ENCODE assay signal across 10 cellular contexts in genomic region chr13:27403252-27403678, GRCh38. TPM values are rescaled to one million over a fixed set of nuclear protein-coding genes. Genes with fewer than 3 reads are reported as not detected.
DNase-seq lines count a peak whose midpoint lies in the region; ATAC-seq and TF ChIP-seq lines count a peak whose summit lies in the region.
"Had no signal": no experiment of that assay in that cellular context is flagged by ENCODE, and none has a peak within 500 bp of the region (broad histone marks: within the 10 kb centered on the region; RNA-seq: fewer than 3 reads in every experiment).

No MANE protein-coding gene starts in this region.

- H2AFZ ChIP-seq in GM23338, result peak overlapping the region; percentile 57
- H2AFZ ChIP-seq in hepatocyte, result no peak overlapping the region

- peaks cover 17% of the 10 kb centered on the region for H3K4me1 Mint-ChIP-seq in GM23338

- POLR2A ChIA-PET in GM10248 (lab: Yijun Ruan, JAX), result no interaction called here

- H3K4me3 ChIP-seq in GM23338 (no peak overlapping the region), hepatocyte (no peak overlapping the region), skeletal muscle satellite cell (ENCODE audit: low read length) (peak overlapping the region; percentile 5)

- H3K79me2 ChIP-seq in GM23338 (replicated peaks; ENCODE audit: insufficient read depth) (no peaks in the 10 kb centered on the region), hepatocyte (no peaks in the 10 kb centered on the region)

- peaks cover 3% of the 10 kb centered on the region for H3K27me3 Mint-ChIP-seq in GM23338 (ENCODE audit: insufficient read depth, low read depth, poor library complexity)

- H3K9me2 ChIP-seq in GM23338 (ENCODE audit: insufficient read depth) (peaks cover 6% of the 10 kb centered on the region), hepatocyte (replicated peaks; ENCODE audit: insufficient read depth) (no peaks in the 10 kb centered on the region)

- 29% methylated on average over 3 of the region's 3 CpGs for WGBS in hepatocyte (ENCODE audit: low lambda C conversion rate, missing lambda C conversion rate)

- CTCF ChIA-PET in GM10248 (lab: Yijun Ruan, JAX), result interaction anchor here (0.7 to 3.2 kb wide), 3 partner anchors 11 to 423 kb away, joined by 4 to 21 read pairs (median 4); no protein-coding TSS in a partner anchor

- no peaks in the 10 kb centered on the region for H3K9me3 Mint-ChIP-seq in GM23338

- H4K20me1 ChIP-seq in GM23338 (replicated peaks; ENCODE audit: insufficient read depth), result no peaks in the 10 kb centered on the region
- H4K20me1 ChIP-seq in hepatocyte (ENCODE audit: insufficient read depth, poor library complexity, severe bottlenecking), result no peaks in the 10 kb centered on the region

- H3K27me3 ChIP-seq in GM23338 (ENCODE audit: insufficient read depth), result no peaks in the 10 kb centered on the region
- H3K27me3 ChIP-seq in hepatocyte, result no peaks in the 10 kb centered on the region
- H3K27me3 ChIP-seq in skeletal muscle satellite cell (ENCODE audit: control insufficient read depth, insufficient read depth, low read length), result peaks cover 10% of the 10 kb centered on the region
- H3K27me3 ChIP-seq: neutrophil had no signal

- no peak overlapping the region for H3K4me3 Mint-ChIP-seq in GM23338

- H3K9me3 ChIP-seq in hepatocyte (ENCODE audit: low read depth) (no peaks in the 10 kb centered on the region), skeletal muscle satellite cell (replicated peaks; ENCODE audit: low read length) (no peaks in the 10 kb centered on the region)
- H3K9me3 ChIP-seq: neutrophil had no signal

- peak overlapping the region; percentile 10 for H3K4me2 ChIP-seq in GM23338
- peak overlapping the region; percentile 63 for H3K4me2 ChIP-seq in hepatocyte
- H3K4me2 ChIP-seq in skeletal muscle satellite cell (ENCODE audit: low read length), result peak overlapping the region; percentile 42

- H3K4me1 ChIP-seq in GM23338 (ENCODE audit: insufficient read depth), result peaks cover 12% of the 10 kb centered on the region; the same call in 1 of the 2 replicates
- peaks cover 33% of the 10 kb centered on the region for H3K4me1 ChIP-seq in hepatocyte (ENCODE audit: insufficient read depth)
- H3K4me1 ChIP-seq in skeletal muscle satellite cell (ENCODE audit: control insufficient read depth, insufficient read depth, low read length), result peaks cover 14% of the 10 kb centered on the region

- no peaks in the 10 kb centered on the region for H3K36me3 Mint-ChIP-seq in GM23338 (ENCODE audit: low read depth)

- no peaks in the 10 kb centered on the region for H3F3A ChIP-seq in GM23338 (replicated peaks; ENCODE audit: low read depth)

- peak; percentile 60 for DNase-seq in GM23338 (ENCODE audit: low spot score)
- peak; percentile 62 for DNase-seq in amniotic epithelial cell (ENCODE audit: low read depth)
- peak; percentile 13 for DNase-seq in hepatocyte (ENCODE audit: low spot score)
- DNase-seq in GM10248 (ENCODE audit: extremely low spot score), result no peak
- no peak for DNase-seq in GM19240 (ENCODE audit: insufficient read length, low spot score)
- no peak for DNase-seq in CD1c-positive myeloid dendritic cell (ENCODE audit: extremely low spot score)
- DNase-seq: NCI-H2227 treated with DMSO at 0.1 percent for 48 hours had no signal

- no peaks in the 10 kb centered on the region for H3K36me3 ChIP-seq in GM23338 (ENCODE audit: insufficient read depth)
- no peaks in the 10 kb centered on the region for H3K36me3 ChIP-seq in hepatocyte (replicated peaks; ENCODE audit: insufficient read depth, low read depth)
- no peaks in the 10 kb centered on the region for H3K36me3 ChIP-seq in skeletal muscle satellite cell (ENCODE audit: insufficient read depth, low read length)
- H3K36me3 ChIP-seq: neutrophil had no signal

- TF ChIP-seq CTCF in GM23338 (conservative IDR thresholded peaks at IDR 0.05; ENCODE audit: low read depth in 2 of 2) (no peak), hepatocyte (IDR thresholded peaks at IDR 0.05; ENCODE audit: poor library complexity) (no peak), GM10248 (IDR thresholded peaks at IDR 0.05; ENCODE audit: control extremely low read depth, extremely low read depth, low read depth, missing control alignments) (no peak)

- no peak overlapping the region for H3K9ac ChIP-seq in skeletal muscle satellite cell (ENCODE audit: low read depth, low read length)

- no peak overlapping the region; the same call in 1 of the 2 replicates for H3K27ac ChIP-seq in GM23338 (ENCODE audit: low read depth)
- H3K27ac ChIP-seq in hepatocyte, result peak overlapping the region; percentile 91
- H3K27ac ChIP-seq: neutrophil had no signal

- H3K27ac Mint-ChIP-seq in GM23338, result peak overlapping the region; percentile 74; the same call in 1 of the 2 replicates

- peak; percentile 79 for ATAC-seq in GM23338
- ATAC-seq in GM21737 (IDR thresholded peaks at IDR 0.05; ENCODE audit: unreplicated experiment), result no peak

TF ChIP-seq in GM23338, 12 proteins besides CTCF, POLR2A, EP300 and RAD21:
- no peak for TF ChIP-seq NANOG (IDR thresholded peaks at IDR 0.05; ENCODE audit: borderline replicate concordance)
- no peak for TF ChIP-seq EZH2phosphoT487 (IDR thresholded peaks at IDR 0.05; ENCODE audit: unreplicated experiment)
- no peak for TF ChIP-seq ZNF114 (CRISPR knock-in tag; IDR thresholded peaks at IDR 0.05)

RNA-seq across cellular contexts. Expression of gene GTF3A, which starts 21.2 kb away (rescaled TPM):
- total RNA-seq in GM23338 (2014; rRNA removed; shearing (Covaris generic)), result 109 and 206 TPM in 2 replicates
- polyA plus RNA-seq in GM23338 (2016; fragmentation: Nextera tagmentation; extraction: Ambion mirVana), result 174 and 190 TPM in 2 replicates
- total RNA-seq in hepatocyte, result 63.2 and 77.1 TPM in 2 replicates
- polyA plus RNA-seq in hepatocyte, result 104 and 121 TPM in 2 replicates
- total RNA-seq in skeletal muscle satellite cell (2012; rRNA removed), result 162 and 195 TPM in 2 replicates

RNA-seq across cellular contexts. Expression of gene MTIF3, which starts 47.1 kb away (rescaled TPM):
- total RNA-seq in GM23338 (2014; rRNA removed; shearing (Covaris generic)), result 33.0 and 47.2 TPM in 2 replicates
- 148 and 152 TPM in 2 replicates for polyA plus RNA-seq in GM23338 (2016; fragmentation: Nextera tagmentation; extraction: Ambion mirVana)
- total RNA-seq in hepatocyte, result 66.7 and 82.3 TPM in 2 replicates
- polyA plus RNA-seq in hepatocyte, result 58.0 and 71.6 TPM in 2 replicates
- total RNA-seq in skeletal muscle satellite cell (2012; rRNA removed), result 56.0 and 56.8 TPM in 2 replicates

Comparison
In these comparisons a context has a peak if more than half of its experiments do, and no peak if none do; other contexts are left out.
1. DNase-seq: peak in GM23338 (single experiment), amniotic epithelial cell (single experiment) and hepatocyte (single experiment); none in GM10248 (single experiment), GM19240 (single experiment) and CD1c-positive myeloid dendritic cell (single experiment).
2. H3K4me2 ChIP-seq: peak in every context shown above with its lines; median percentile 63 in hepatocyte; 42 in skeletal muscle satellite cell; 10 in GM23338.